21 cellular contexts compared by ENCODE assay signal in the genomic region with DNA sequence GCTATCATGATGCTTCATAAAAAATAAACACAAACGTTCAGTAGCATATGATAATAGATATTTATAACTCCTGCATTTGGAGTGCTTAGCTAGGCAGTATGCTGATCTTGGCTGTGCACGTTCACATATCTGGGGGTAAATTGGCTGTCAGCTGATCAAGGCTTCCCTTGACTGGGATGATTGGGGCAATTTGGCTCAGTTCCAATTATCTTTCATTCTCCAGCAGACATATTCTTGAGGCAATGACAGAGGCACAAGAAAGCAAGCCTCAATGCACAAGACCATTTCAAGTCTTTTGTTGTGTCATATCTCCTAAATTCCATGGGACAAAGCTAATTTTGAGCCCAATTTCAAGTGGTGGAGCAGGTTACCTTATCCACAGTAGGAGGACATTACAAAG.
"Had no signal": no experiment of that assay in that cellular context is flagged by ENCODE, and none has a peak within 500 bp of the region (broad histone marks: within the 10 kb centered on the region; RNA-seq: fewer than 3 reads in every experiment).

No MANE protein-coding gene starts in this region.

- ATAC-seq: activated CD8-positive, alpha-beta memory T cell treated with anti-CD3 and anti-CD28 coated beads, Interleukin-2, amount 10 ng/mL, durations not matched to agents 7 days and 5 days; body of pancreas; PC-3 had no signal

- H3K36me3 Mint-ChIP-seq: activated CD8-positive, alpha-beta memory T cell treated with anti-CD3 and anti-CD28 coated beads, Interleukin-2, amount 10 ng/mL, durations not matched to agents 7 days and 5 days; activated naive CD4-positive, alpha-beta T cell treated with anti-CD3 and anti-CD28 coated beads, Interleukin-2, amount 50 U/mL, for 24 hours had no signal

- H3K4me3 Mint-ChIP-seq: activated CD4-positive, alpha-beta T cell treated with anti-CD3 and anti-CD28 coated beads, Interleukin-2, amount 10 ng/mL, durations not matched to agents 24 days and 14 days; activated CD8-positive, alpha-beta memory T cell treated with anti-CD3 and anti-CD28 coated beads, Interleukin-2, amount 10 ng/mL, durations not matched to agents 7 days and 5 days; activated naive CD4-positive, alpha-beta T cell treated with anti-CD3 and anti-CD28 coated beads, Interleukin-2, amount 50 U/mL, for 24 hours; activated T-cell treated with anti-CD3 and anti-CD28 coated beads, Interleukin-2, amount 50 U/mL, for 24 hours; activated T-helper 1 cell treated with anti-CD3 and anti-CD28 coated beads, Interleukin-12 subunit alpha, Interleukin-12 subunit beta, Interleukin-2, Interleukin-4 antibody, amounts not matched to agents 30 ng/mL and 10 ng/mL and 1 ng/mL, durations not matched to agents 14 hours and 24 hours and 36 hours; central memory CD8-positive, alpha-beta T cell; T-helper 1 cell treated with Interleukin-12 subunit alpha and Interleukin-12 subunit beta and Interleukin-4 antibody, amounts not matched to agents 30 μg/mL and 1 μg/mL, for 36 hours had no signal

- H3K27ac Mint-ChIP-seq: activated CD4-positive, alpha-beta T cell treated with anti-CD3 and anti-CD28 coated beads, Interleukin-2, amount 10 ng/mL, durations not matched to agents 24 days and 14 days; activated CD8-positive, alpha-beta memory T cell treated with anti-CD3 and anti-CD28 coated beads, Interleukin-2, amount 10 ng/mL, durations not matched to agents 7 days and 5 days; activated naive CD4-positive, alpha-beta T cell treated with anti-CD3 and anti-CD28 coated beads, Interleukin-2, amount 50 U/mL, for 24 hours; activated T-cell treated with anti-CD3 and anti-CD28 coated beads, Interleukin-2, amount 50 U/mL, for 24 hours; activated T-helper 1 cell treated with anti-CD3 and anti-CD28 coated beads, Interleukin-12 subunit alpha, Interleukin-12 subunit beta, Interleukin-2, Interleukin-4 antibody, amounts not matched to agents 30 ng/mL and 10 ng/mL and 1 ng/mL, durations not matched to agents 14 hours and 24 hours and 36 hours; T-helper 1 cell treated with Interleukin-12 subunit alpha and Interleukin-12 subunit beta and Interleukin-4 antibody, amounts not matched to agents 30 μg/mL and 1 μg/mL, for 36 hours had no signal

- DNase-seq: activated CD4-positive, alpha-beta T cell treated with anti-CD3 and anti-CD28 coated beads, Interleukin-2, amount 10 ng/mL, durations not matched to agents 24 days and 14 days; activated CD4-positive, alpha-beta T cell treated with anti-CD3 and anti-CD28 coated beads, Interleukin-2, amount 50 U/mL, for 48 hours; activated CD4-positive, CD25-positive, alpha-beta regulatory T cell treated with anti-CD3 and anti-CD28 coated beads, Interleukin-2, amount 50 U/mL, for 72 hours; activated CD8-positive, alpha-beta memory T cell treated with anti-CD3 and anti-CD28 coated beads, Interleukin-2, amount 10 ng/mL, durations not matched to agents 7 days and 5 days; activated effector memory CD4-positive, alpha-beta T cell treated with Interleukin-2 at 50 U/mL for 16 hours; activated naive CD4-positive, alpha-beta T cell; activated T-cell treated with anti-CD3 and anti-CD28 coated beads, Interleukin-2, amount 50 U/mL, for 24 hours; body of pancreas; cortex of kidney; Kasumi-1; KBM-7; NCI-H1694; NCI-H2029; NCI-H510A treated with DMSO at 0.1 percent for 48 hours; NCI-H774; PC-3; SHP77 had no signal

- H3K27me3 Mint-ChIP-seq: activated T-cell treated with anti-CD3 and anti-CD28 coated beads, Interleukin-2, amount 50 U/mL, for 24 hours; central memory CD8-positive, alpha-beta T cell had no signal

- H3K4me1 Mint-ChIP-seq: activated CD4-positive, alpha-beta T cell treated with anti-CD3 and anti-CD28 coated beads, Interleukin-2, amount 10 ng/mL, durations not matched to agents 24 days and 14 days; activated CD8-positive, alpha-beta memory T cell treated with anti-CD3 and anti-CD28 coated beads, Interleukin-2, amount 10 ng/mL, durations not matched to agents 7 days and 5 days; central memory CD8-positive, alpha-beta T cell had no signal

- H3K9me3 Mint-ChIP-seq: activated CD4-positive, alpha-beta T cell treated with anti-CD3 and anti-CD28 coated beads, Interleukin-2, amount 10 ng/mL, durations not matched to agents 24 days and 14 days; activated naive CD4-positive, alpha-beta T cell treated with anti-CD3 and anti-CD28 coated beads, Interleukin-2, amount 50 U/mL, for 24 hours; activated T-cell treated with anti-CD3 and anti-CD28 coated beads, Interleukin-2, amount 50 U/mL, for 24 hours; activated T-helper 1 cell treated with anti-CD3 and anti-CD28 coated beads, Interleukin-12 subunit alpha, Interleukin-12 subunit beta, Interleukin-2, Interleukin-4 antibody, amounts not matched to agents 30 ng/mL and 10 ng/mL and 1 ng/mL, durations not matched to agents 14 hours and 24 hours and 36 hours; central memory CD8-positive, alpha-beta T cell; T-helper 1 cell treated with Interleukin-12 subunit alpha and Interleukin-12 subunit beta and Interleukin-4 antibody, amounts not matched to agents 30 μg/mL and 1 μg/mL, for 36 hours had no signal
